Comparison of ENCODE assay signal across 1 cellular context in the genomic region with DNA sequence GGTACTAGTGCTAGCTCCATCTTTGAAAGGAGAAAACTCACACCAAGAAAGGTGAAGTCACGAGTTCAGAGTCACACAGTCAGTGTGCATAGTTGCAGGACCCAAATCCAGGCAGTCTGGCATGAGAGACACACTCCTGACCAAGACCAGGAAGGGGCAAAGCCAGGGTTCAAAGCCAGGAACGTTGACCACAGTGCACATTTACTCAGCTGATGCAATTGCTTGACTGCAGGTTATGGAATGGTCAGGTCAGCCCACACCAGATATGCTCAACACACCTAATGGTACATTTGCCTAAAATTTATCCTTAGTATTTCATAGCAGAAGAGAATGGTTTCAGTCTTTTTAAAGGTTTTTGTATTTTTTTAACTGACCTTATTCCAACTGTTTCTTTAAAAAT.
TF ChIP-seq lines count a peak whose summit lies in the region.

No MANE protein-coding gene starts in this region.

TF ChIP-seq in HepG2, 621 proteins besides CTCF, POLR2A, EP300 and RAD21 (continued from another document):
- TF ChIP-seq, protein P1, sequence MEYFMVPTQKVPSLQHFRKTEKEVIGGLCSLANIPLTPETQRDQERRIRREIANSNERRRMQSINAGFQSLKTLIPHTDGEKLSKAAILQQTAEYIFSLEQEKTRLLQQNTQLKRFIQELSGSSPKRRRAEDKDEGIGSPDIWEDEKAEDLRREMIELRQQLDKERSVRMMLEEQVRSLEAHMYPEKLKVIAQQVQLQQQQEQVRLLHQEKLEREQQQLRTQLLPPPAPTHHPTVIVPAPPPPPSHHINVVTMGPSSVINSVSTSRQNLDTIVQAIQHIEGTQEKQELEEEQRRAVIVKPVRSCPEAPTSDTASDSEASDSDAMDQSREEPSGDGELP (IDR thresholded peaks at IDR 0.05; ENCODE audit: borderline replicate concordance, low read depth): peak; percentile 52; the same call in 1 of the 2 replicates
- TF ChIP-seq RARA (CRISPR knock-in tag; IDR thresholded peaks at IDR 0.05) (peak; percentile 66), AGO2 (optimal IDR thresholded peaks at IDR 0.05; ENCODE audit: low read depth, low read length) (no peak), SIN3A (IDR thresholded peaks at IDR 0.05; ENCODE audit: borderline replicate concordance, low read depth, low read length) (no peak), CEBPB (IDR thresholded peaks at IDR 0.05; ENCODE audit: borderline replicate concordance, low read depth, low read length) (peak; percentile 53; the same call in 1 of the 2 replicates), REPIN1 (CRISPR knock-in tag; IDR thresholded peaks at IDR 0.05; ENCODE audit: borderline replicate concordance, low read depth) (no peak), SMAD1 (CRISPR knock-in tag; IDR thresholded peaks at IDR 0.05; ENCODE audit: borderline replicate concordance, low read depth) (no peak), RBFOX2 (IDR thresholded peaks at IDR 0.05; ENCODE audit: low read depth, low read length) (no peak), ATF7-NPFF (CRISPR knock-in tag; IDR thresholded peaks at IDR 0.05; ENCODE audit: low read depth) (no peak), FOXK2 (IDR thresholded peaks at IDR 0.05) (no peak), ZNF264 (CRISPR knock-in tag; IDR thresholded peaks at IDR 0.05) (no peak), MYC (CRISPR knock-in tag; IDR thresholded peaks at IDR 0.05; ENCODE audit: borderline replicate concordance) (0 out of 2 replicates have a peak, but pooled peaks have one; percentile 13), FOXA1 (IDR thresholded peaks at IDR 0.05) (no peak), FOXA1 (CRISPR knock-in tag; IDR thresholded peaks at IDR 0.05) (peak; percentile 57), NR2F6 (IDR thresholded peaks at IDR 0.05) (no peak), NR2F6 (CRISPR knock-in tag; IDR thresholded peaks at IDR 0.05) (no peak), GTF2F1 (IDR thresholded peaks at IDR 0.05; ENCODE audit: low read length) (no peak), KMT2B (CRISPR knock-in tag; IDR thresholded peaks at IDR 0.05) (no peak), TBX2 (CRISPR knock-in tag; IDR thresholded peaks at IDR 0.05; ENCODE audit: borderline replicate concordance) (no peak), KDM1A (CRISPR knock-in tag; IDR thresholded peaks at IDR 0.05) (no peak), SAFB2 (CRISPR knock-in tag; IDR thresholded peaks at IDR 0.05; ENCODE audit: borderline replicate concordance, low read depth) (no peak), IRX3 (CRISPR knock-in tag; IDR thresholded peaks at IDR 0.05; ENCODE audit: borderline replicate concordance, low read depth) (no peak), ZNF10 (CRISPR knock-in tag; IDR thresholded peaks at IDR 0.05; ENCODE audit: borderline replicate concordance, low read depth) (no peak), MATR3 (CRISPR knock-in tag; IDR thresholded peaks at IDR 0.05) (no peak)
- TF ChIP-seq, protein P2, sequence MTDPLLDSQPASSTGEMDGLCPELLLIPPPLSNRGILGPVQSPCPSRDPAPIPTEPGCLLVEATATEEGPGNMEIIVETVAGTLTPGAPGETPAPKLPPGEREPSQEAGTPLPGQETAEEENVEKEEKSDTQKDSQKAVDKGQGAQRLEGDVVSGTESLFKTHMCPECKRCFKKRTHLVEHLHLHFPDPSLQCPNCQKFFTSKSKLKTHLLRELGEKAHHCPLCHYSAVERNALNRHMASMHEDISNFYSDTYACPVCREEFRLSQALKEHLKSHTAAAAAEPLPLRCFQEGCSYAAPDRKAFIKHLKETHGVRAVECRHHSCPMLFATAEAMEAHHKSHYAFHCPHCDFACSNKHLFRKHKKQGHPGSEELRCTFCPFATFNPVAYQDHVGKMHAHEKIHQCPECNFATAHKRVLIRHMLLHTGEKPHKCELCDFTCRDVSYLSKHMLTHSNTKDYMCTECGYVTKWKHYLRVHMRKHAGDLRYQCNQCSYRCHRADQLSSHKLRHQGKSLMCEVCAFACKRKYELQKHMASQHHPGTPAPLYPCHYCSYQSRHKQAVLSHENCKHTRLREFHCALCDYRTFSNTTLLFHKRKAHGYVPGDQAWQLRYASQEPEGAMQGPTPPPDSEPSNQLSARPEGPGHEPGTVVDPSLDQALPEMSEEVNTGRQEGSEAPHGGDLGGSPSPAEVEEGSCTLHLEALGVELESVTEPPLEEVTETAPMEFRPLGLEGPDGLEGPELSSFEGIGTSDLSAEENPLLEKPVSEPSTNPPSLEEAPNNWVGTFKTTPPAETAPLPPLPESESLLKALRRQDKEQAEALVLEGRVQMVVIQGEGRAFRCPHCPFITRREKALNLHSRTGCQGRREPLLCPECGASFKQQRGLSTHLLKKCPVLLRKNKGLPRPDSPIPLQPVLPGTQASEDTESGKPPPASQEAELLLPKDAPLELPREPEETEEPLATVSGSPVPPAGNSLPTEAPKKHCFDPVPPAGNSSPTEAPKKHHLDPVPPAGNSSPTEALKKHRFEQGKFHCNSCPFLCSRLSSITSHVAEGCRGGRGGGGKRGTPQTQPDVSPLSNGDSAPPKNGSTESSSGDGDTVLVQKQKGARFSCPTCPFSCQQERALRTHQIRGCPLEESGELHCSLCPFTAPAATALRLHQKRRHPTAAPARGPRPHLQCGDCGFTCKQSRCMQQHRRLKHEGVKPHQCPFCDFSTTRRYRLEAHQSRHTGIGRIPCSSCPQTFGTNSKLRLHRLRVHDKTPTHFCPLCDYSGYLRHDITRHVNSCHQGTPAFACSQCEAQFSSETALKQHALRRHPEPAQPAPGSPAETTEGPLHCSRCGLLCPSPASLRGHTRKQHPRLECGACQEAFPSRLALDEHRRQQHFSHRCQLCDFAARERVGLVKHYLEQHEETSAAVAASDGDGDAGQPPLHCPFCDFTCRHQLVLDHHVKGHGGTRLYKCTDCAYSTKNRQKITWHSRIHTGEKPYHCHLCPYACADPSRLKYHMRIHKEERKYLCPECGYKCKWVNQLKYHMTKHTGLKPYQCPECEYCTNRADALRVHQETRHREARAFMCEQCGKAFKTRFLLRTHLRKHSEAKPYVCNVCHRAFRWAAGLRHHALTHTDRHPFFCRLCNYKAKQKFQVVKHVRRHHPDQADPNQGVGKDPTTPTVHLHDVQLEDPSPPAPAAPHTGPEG (CRISPR knock-in tag; IDR thresholded peaks at IDR 0.05): no peak
- TF ChIP-seq, protein P3, sequence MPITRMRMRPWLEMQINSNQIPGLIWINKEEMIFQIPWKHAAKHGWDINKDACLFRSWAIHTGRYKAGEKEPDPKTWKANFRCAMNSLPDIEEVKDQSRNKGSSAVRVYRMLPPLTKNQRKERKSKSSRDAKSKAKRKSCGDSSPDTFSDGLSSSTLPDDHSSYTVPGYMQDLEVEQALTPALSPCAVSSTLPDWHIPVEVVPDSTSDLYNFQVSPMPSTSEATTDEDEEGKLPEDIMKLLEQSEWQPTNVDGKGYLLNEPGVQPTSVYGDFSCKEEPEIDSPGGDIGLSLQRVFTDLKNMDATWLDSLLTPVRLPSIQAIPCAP (CRISPR knock-in tag; IDR thresholded peaks at IDR 0.05; ENCODE audit: low read depth): no peak
- TF ChIP-seq, protein P4, sequence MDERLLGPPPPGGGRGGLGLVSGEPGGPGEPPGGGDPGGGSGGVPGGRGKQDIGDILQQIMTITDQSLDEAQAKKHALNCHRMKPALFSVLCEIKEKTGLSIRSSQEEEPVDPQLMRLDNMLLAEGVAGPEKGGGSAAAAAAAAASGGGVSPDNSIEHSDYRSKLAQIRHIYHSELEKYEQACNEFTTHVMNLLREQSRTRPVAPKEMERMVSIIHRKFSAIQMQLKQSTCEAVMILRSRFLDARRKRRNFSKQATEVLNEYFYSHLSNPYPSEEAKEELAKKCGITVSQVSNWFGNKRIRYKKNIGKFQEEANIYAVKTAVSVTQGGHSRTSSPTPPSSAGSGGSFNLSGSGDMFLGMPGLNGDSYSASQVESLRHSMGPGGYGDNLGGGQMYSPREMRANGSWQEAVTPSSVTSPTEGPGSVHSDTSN (CRISPR knock-in tag; IDR thresholded peaks at IDR 0.05): no peak
- TF ChIP-seq, protein P5, sequence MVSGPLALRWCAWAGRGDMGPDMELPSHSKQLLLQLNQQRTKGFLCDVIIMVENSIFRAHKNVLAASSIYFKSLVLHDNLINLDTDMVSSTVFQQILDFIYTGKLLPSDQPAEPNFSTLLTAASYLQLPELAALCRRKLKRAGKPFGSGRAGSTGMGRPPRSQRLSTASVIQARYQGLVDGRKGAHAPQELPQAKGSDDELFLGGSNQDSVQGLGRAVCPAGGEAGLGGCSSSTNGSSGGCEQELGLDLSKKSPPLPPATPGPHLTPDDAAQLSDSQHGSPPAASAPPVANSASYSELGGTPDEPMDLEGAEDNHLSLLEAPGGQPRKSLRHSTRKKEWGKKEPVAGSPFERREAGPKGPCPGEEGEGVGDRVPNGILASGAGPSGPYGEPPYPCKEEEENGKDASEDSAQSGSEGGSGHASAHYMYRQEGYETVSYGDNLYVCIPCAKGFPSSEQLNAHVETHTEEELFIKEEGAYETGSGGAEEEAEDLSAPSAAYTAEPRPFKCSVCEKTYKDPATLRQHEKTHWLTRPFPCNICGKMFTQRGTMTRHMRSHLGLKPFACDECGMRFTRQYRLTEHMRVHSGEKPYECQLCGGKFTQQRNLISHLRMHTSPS (CRISPR knock-in tag; IDR thresholded peaks at IDR 0.05; ENCODE audit: low read depth): no peak
